Comparison of ENCODE assay signal across 2 cellular contexts in the genomic region with DNA sequence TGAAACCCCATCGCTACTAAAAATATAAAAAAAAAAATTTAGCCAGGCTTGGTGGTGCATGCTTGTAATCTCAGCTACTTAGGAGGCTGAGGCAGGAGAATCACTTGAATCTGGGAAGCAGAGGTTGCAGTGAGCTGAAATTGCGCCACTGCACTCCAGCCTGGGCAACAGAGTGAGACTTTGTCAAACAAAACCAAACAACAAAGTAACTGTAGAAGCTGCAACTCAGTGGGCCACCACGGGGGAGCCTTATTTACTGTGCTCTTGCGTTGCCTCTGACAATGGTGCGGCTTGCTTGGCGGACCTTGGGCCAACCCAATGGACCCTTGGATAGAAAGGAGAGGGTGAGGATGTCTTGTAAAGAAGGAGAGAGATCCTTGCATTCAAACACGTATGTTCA.
A peak's percentile ranks its signal among the peaks of the same experiment; 100 is the strongest.
TF ChIP-seq lines count a peak whose summit lies in the region.
"Not testable (repeated sequence)": the region's sequence is repeated elsewhere in the genome, so short reads cannot be mapped to it uniquely, and the experiment has no call there.

No MANE protein-coding gene starts in this region.

TF ChIP-seq in HEK293, 187 proteins besides CTCF, POLR2A, EP300 and RAD21:
- TF ChIP-seq OSR2 (tag by site-specific recombination; IDR thresholded peaks at IDR 0.05) = peak; percentile 20; the same call in 1 of the 2 replicates
- TF ChIP-seq, protein P1, sequence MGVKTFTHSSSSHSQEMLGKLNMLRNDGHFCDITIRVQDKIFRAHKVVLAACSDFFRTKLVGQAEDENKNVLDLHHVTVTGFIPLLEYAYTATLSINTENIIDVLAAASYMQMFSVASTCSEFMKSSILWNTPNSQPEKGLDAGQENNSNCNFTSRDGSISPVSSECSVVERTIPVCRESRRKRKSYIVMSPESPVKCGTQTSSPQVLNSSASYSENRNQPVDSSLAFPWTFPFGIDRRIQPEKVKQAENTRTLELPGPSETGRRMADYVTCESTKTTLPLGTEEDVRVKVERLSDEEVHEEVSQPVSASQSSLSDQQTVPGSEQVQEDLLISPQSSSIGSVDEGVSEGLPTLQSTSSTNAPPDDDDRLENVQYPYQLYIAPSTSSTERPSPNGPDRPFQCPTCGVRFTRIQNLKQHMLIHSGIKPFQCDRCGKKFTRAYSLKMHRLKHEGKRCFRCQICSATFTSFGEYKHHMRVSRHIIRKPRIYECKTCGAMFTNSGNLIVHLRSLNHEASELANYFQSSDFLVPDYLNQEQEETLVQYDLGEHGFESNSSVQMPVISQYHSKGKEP (tag by site-specific recombination; IDR thresholded peaks at IDR 0.05) = peak; percentile 77
- TF ChIP-seq, protein P2, sequence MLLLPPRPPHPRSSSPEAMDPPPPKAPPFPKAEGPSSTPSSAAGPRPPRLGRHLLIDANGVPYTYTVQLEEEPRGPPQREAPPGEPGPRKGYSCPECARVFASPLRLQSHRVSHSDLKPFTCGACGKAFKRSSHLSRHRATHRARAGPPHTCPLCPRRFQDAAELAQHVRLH (tag by site-specific recombination; IDR thresholded peaks at IDR 0.05) = 0 out of 2 replicates have a peak, but pooled peaks have one; percentile 6
- peak; percentile 67 for TF ChIP-seq ZIC2 (tag by site-specific recombination; IDR thresholded peaks at IDR 0.05)
- peak; percentile 53; the same call in 1 of the 2 replicates for TF ChIP-seq ZNF121 (tag by site-specific recombination; IDR thresholded peaks at IDR 0.05)

TF ChIP-seq in HepG2, 621 proteins besides CTCF, POLR2A, EP300 and RAD21 (continues in another document):
- TF ChIP-seq GATAD2A (CRISPR knock-in tag; IDR thresholded peaks at IDR 0.05) (peak; percentile 71), RARA (CRISPR knock-in tag; IDR thresholded peaks at IDR 0.05) (peak; percentile 20; the same call in 1 of the 2 replicates), HNF4A (CRISPR knock-in tag; IDR thresholded peaks at IDR 0.05) (peak; percentile 23; the same call in 1 of the 2 replicates), FOXP1 (CRISPR knock-in tag; IDR thresholded peaks at IDR 0.05) (peak; percentile 53; the same call in 1 of the 2 replicates), ZGPAT (CRISPR knock-in tag; IDR thresholded peaks at IDR 0.05) (peak; percentile 22; the same call in 1 of the 2 replicates), THAP11 (CRISPR knock-in tag; IDR thresholded peaks at IDR 0.05) (peak; percentile 40; the same call in 1 of the 2 replicates), ZNF331 (CRISPR knock-in tag; IDR thresholded peaks at IDR 0.05) (peak; percentile 14; the same call in 1 of the 2 replicates), ZNF770 (CRISPR knock-in tag; IDR thresholded peaks at IDR 0.05) (peak; percentile 95), ZNF644 (CRISPR knock-in tag; IDR thresholded peaks at IDR 0.05; ENCODE audit: low read depth) (peak; percentile 90), KDM1A (CRISPR knock-in tag; IDR thresholded peaks at IDR 0.05) (peak; percentile 65; the same call in 1 of the 2 replicates), SOX6 (CRISPR knock-in tag; IDR thresholded peaks at IDR 0.05) (peak; percentile 62), RXRB (CRISPR knock-in tag; IDR thresholded peaks at IDR 0.05; ENCODE audit: borderline replicate concordance) (0 out of 2 replicates have a peak, but pooled peaks have one; percentile 20), FOSL2 (CRISPR knock-in tag; IDR thresholded peaks at IDR 0.05) (peak; percentile 22; the same call in 1 of the 2 replicates), STAG1 (CRISPR knock-in tag; IDR thresholded peaks at IDR 0.05) (peak; percentile 7; the same call in 1 of the 2 replicates), CEBPG (CRISPR knock-in tag; IDR thresholded peaks at IDR 0.05) (peak; percentile 83), NR2F6 (CRISPR knock-in tag; IDR thresholded peaks at IDR 0.05) (peak; percentile 25; the same call in 1 of the 2 replicates), SAP130 (CRISPR knock-in tag; IDR thresholded peaks at IDR 0.05; ENCODE audit: low read depth) (peak; percentile 45; the same call in 1 of the 2 replicates), HDAC2 (CRISPR knock-in tag; IDR thresholded peaks at IDR 0.05) (0 out of 2 replicates have a peak, but pooled peaks have one; percentile 28), HDAC1 (CRISPR knock-in tag; IDR thresholded peaks at IDR 0.05) (0 out of 2 replicates have a peak, but pooled peaks have one; percentile 27), FOXA1 (CRISPR knock-in tag; IDR thresholded peaks at IDR 0.05) (peak; percentile 68; the same call in 1 of the 2 replicates), BCL6 (CRISPR knock-in tag; IDR thresholded peaks at IDR 0.05) (0 out of 2 replicates have a peak, but pooled peaks have one; percentile 32), SOX5 (CRISPR knock-in tag; IDR thresholded peaks at IDR 0.05; ENCODE audit: borderline replicate concordance) (0 out of 2 replicates have a peak, but pooled peaks have one; percentile 31), CEBPB (IDR thresholded peaks at IDR 0.05; ENCODE audit: borderline replicate concordance, low read depth, low read length) (peak; percentile 68; the same call in 1 of the 2 replicates), ZNF20 (CRISPR knock-in tag; IDR thresholded peaks at IDR 0.05) (0 out of 2 replicates have a peak, but pooled peaks have one; percentile 38), ZNF3 (CRISPR knock-in tag; IDR thresholded peaks at IDR 0.05) (peak; percentile 48; the same call in 1 of the 2 replicates), FOXA3 (CRISPR knock-in tag; IDR thresholded peaks at IDR 0.05) (peak; percentile 67), SMC3 (IDR thresholded peaks at IDR 0.05; ENCODE audit: low read length) (peak; percentile 26; the same call in 1 of the 2 replicates), NCOR1 (IDR thresholded peaks at IDR 0.05; ENCODE audit: borderline replicate concordance, low read length) (peak; percentile 17; the same call in 1 of the 2 replicates)
- not testable (repeated sequence) for TF ChIP-seq FOXP1, SOX6, NR2F6, FOXA1 (IDR thresholded peaks at IDR 0.05)
- TF ChIP-seq, protein P3, sequence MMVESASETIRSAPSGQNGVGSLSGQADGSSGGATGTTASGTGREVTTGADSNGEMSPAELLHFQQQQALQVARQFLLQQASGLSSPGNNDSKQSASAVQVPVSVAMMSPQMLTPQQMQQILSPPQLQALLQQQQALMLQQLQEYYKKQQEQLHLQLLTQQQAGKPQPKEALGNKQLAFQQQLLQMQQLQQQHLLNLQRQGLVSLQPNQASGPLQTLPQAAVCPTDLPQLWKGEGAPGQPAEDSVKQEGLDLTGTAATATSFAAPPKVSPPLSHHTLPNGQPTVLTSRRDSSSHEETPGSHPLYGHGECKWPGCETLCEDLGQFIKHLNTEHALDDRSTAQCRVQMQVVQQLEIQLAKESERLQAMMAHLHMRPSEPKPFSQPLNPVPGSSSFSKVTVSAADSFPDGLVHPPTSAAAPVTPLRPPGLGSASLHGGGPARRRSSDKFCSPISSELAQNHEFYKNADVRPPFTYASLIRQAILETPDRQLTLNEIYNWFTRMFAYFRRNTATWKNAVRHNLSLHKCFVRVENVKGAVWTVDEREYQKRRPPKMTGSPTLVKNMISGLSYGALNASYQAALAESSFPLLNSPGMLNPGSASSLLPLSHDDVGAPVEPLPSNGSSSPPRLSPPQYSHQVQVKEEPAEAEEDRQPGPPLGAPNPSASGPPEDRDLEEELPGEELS (CRISPR knock-in tag; IDR thresholded peaks at IDR 0.05) = 0 out of 2 replicates have a peak, but pooled peaks have one; percentile 24
- TF ChIP-seq, protein P4, sequence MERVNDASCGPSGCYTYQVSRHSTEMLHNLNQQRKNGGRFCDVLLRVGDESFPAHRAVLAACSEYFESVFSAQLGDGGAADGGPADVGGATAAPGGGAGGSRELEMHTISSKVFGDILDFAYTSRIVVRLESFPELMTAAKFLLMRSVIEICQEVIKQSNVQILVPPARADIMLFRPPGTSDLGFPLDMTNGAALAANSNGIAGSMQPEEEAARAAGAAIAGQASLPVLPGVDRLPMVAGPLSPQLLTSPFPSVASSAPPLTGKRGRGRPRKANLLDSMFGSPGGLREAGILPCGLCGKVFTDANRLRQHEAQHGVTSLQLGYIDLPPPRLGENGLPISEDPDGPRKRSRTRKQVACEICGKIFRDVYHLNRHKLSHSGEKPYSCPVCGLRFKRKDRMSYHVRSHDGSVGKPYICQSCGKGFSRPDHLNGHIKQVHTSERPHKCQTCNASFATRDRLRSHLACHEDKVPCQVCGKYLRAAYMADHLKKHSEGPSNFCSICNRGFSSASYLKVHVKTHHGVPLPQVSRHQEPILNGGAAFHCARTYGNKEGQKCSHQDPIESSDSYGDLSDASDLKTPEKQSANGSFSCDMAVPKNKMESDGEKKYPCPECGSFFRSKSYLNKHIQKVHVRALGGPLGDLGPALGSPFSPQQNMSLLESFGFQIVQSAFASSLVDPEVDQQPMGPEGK (CRISPR knock-in tag; IDR thresholded peaks at IDR 0.05) = peak; percentile 49
- TF ChIP-seq, protein P5, sequence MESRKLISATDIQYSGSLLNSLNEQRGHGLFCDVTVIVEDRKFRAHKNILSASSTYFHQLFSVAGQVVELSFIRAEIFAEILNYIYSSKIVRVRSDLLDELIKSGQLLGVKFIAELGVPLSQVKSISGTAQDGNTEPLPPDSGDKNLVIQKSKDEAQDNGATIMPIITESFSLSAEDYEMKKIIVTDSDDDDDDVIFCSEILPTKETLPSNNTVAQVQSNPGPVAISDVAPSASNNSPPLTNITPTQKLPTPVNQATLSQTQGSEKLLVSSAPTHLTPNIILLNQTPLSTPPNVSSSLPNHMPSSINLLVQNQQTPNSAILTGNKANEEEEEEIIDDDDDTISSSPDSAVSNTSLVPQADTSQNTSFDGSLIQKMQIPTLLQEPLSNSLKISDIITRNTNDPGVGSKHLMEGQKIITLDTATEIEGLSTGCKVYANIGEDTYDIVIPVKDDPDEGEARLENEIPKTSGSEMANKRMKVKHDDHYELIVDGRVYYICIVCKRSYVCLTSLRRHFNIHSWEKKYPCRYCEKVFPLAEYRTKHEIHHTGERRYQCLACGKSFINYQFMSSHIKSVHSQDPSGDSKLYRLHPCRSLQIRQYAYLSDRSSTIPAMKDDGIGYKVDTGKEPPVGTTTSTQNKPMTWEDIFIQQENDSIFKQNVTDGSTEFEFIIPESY (CRISPR knock-in tag; IDR thresholded peaks at IDR 0.05) = peak; percentile 84
- TF ChIP-seq, protein P6, sequence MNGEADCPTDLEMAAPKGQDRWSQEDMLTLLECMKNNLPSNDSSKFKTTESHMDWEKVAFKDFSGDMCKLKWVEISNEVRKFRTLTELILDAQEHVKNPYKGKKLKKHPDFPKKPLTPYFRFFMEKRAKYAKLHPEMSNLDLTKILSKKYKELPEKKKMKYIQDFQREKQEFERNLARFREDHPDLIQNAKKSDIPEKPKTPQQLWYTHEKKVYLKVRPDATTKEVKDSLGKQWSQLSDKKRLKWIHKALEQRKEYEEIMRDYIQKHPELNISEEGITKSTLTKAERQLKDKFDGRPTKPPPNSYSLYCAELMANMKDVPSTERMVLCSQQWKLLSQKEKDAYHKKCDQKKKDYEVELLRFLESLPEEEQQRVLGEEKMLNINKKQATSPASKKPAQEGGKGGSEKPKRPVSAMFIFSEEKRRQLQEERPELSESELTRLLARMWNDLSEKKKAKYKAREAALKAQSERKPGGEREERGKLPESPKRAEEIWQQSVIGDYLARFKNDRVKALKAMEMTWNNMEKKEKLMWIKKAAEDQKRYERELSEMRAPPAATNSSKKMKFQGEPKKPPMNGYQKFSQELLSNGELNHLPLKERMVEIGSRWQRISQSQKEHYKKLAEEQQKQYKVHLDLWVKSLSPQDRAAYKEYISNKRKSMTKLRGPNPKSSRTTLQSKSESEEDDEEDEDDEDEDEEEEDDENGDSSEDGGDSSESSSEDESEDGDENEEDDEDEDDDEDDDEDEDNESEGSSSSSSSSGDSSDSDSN (CRISPR knock-in tag; IDR thresholded peaks at IDR 0.05) = peak; percentile 48; the same call in 1 of the 2 replicates
- TF ChIP-seq, protein P7, sequence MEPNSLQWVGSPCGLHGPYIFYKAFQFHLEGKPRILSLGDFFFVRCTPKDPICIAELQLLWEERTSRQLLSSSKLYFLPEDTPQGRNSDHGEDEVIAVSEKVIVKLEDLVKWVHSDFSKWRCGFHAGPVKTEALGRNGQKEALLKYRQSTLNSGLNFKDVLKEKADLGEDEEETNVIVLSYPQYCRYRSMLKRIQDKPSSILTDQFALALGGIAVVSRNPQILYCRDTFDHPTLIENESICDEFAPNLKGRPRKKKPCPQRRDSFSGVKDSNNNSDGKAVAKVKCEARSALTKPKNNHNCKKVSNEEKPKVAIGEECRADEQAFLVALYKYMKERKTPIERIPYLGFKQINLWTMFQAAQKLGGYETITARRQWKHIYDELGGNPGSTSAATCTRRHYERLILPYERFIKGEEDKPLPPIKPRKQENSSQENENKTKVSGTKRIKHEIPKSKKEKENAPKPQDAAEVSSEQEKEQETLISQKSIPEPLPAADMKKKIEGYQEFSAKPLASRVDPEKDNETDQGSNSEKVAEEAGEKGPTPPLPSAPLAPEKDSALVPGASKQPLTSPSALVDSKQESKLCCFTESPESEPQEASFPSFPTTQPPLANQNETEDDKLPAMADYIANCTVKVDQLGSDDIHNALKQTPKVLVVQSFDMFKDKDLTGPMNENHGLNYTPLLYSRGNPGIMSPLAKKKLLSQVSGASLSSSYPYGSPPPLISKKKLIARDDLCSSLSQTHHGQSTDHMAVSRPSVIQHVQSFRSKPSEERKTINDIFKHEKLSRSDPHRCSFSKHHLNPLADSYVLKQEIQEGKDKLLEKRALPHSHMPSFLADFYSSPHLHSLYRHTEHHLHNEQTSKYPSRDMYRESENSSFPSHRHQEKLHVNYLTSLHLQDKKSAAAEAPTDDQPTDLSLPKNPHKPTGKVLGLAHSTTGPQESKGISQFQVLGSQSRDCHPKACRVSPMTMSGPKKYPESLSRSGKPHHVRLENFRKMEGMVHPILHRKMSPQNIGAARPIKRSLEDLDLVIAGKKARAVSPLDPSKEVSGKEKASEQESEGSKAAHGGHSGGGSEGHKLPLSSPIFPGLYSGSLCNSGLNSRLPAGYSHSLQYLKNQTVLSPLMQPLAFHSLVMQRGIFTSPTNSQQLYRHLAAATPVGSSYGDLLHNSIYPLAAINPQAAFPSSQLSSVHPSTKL (CRISPR knock-in tag; IDR thresholded peaks at IDR 0.05) = peak; percentile 27; the same call in 1 of the 2 replicates
